Comparison of ENCODE assay signal across 8 cellular contexts in genomic region chr4:10160280-10160856, GRCh38. TPM values are rescaled to one million over a fixed set of nuclear protein-coding genes. Genes with fewer than 3 reads are reported as not detected.
DNase-seq lines count a peak whose midpoint lies in the region; ATAC-seq and TF ChIP-seq lines count a peak whose summit lies in the region.

No MANE protein-coding gene starts in this region.

- no peak for TF ChIP-seq CTCF in CD4-positive, alpha-beta T cell (IDR thresholded peaks at IDR 0.05)
- TF ChIP-seq CTCF in mammary epithelial cell (conservative IDR thresholded peaks at IDR 0.05 in 1 of 2, IDR thresholded peaks at IDR 0.05 in 1 of 2; ENCODE audit: extremely low read depth in 1 of 2, insufficient read depth in 1 of 2, low read depth in 1 of 2, low read length in 2 of 2) (peak; percentile 23 to 28), right lobe of liver (IDR thresholded peaks at IDR 0.05) (peak; percentile 29 to 40 (median 37))

- no peaks in the 10 kb centered on the region for H3K9me3 Mint-ChIP-seq in CD4-positive, alpha-beta T cell

- H3K4me3 ChIP-seq in Jurkat, Clone E6-1 (ENCODE audit: low read length), result no peak overlapping the region
- H3K4me3 ChIP-seq in mammary epithelial cell (replicated peaks in 1 of 3; ENCODE audit: insufficient read depth in 1 of 3, low read depth in 2 of 3, low read length in 3 of 3), result no peak overlapping the region
- H3K4me3 ChIP-seq in right lobe of liver, result no peak overlapping the region

- no peaks in the 10 kb centered on the region for H3K36me3 Mint-ChIP-seq in CD4-positive, alpha-beta T cell (ENCODE audit: low read depth)

- POLR2A ChIA-PET in CD4-positive, alpha-beta T cell (lab: Charles Lee), result no interaction called here

- no peak overlapping the region for H3K27ac ChIP-seq in CD4-positive, alpha-beta T cell (ENCODE audit: low read depth, low read length)
- H3K27ac ChIP-seq in mammary epithelial cell (ENCODE audit: insufficient read depth, low read depth, low read length) (no peak overlapping the region), right lobe of liver (no peak overlapping the region)

- no peaks in the 10 kb centered on the region for H3K9me3 ChIP-seq in CD4-positive, alpha-beta T cell (ENCODE audit: control insufficient read depth, low read length)
- H3K9me3 ChIP-seq in mammary epithelial cell (replicated peaks; ENCODE audit: insufficient read depth, low read length), result no peaks in the 10 kb centered on the region
- no peaks in the 10 kb centered on the region for H3K9me3 ChIP-seq in right lobe of liver

- intact Hi-C loops in CD4-positive, alpha-beta T cell (cut with DNase I, micrococcal nuclease), result loop anchor here in 1 of 2 experiments (10.0 kb wide), 1 partner anchor 244 kb away; no protein-coding TSS in a partner anchor
- intact Hi-C loops in mammary epithelial cell (cut with micrococcal nuclease), result no loop called here
- intact Hi-C loops in right lobe of liver (cut with DNase I), result loop anchor here in 1 of 2 donors (10.0 kb wide), 1 partner anchor 224 kb away; no protein-coding TSS in a partner anchor
- intact Hi-C loops in posterior vena cava (cut with DNase I), result loop anchor here (1.0 to 10.0 kb wide), 4 partner anchors 28 to 389 kb away; no protein-coding TSS in a partner anchor

- dilution Hi-C loops in mammary epithelial cell (cut with HindIII; ENCODE audit: low sequenced_read_pairs), result no loop called here

- H3K4me1 ChIP-seq in mammary epithelial cell (ENCODE audit: insufficient read depth, low read length) (peaks cover 19% of the 10 kb centered on the region), right lobe of liver (peaks cover 0 to 26% (median 9%) of the 10 kb centered on the region in 4 donors)

- CTCF ChIA-PET in CD4-positive, alpha-beta T cell (lab: Charles Lee), result interaction anchor here (1.1 kb wide), 1 partner anchor 389 kb away, joined by 3 read pairs; no protein-coding TSS in a partner anchor
- CTCF ChIA-PET in mammary epithelial cell (lab: Charles Lee; ENCODE audit: low non-redundant PET), result interaction anchor here (0.6 to 1.1 kb wide), 2 partner anchors 243 to 361 kb away, joined by 5 to 10 read pairs; no protein-coding TSS in a partner anchor

- BruUV-seq in mammary epithelial cell (replicated peaks; lab: Mats Ljungman, UMichigan), result no TSS peak

- peaks cover 37% of the 10 kb centered on the region for H3K4me1 Mint-ChIP-seq in CD4-positive, alpha-beta T cell (ENCODE audit: low read depth)

- no peak for DNase-seq in CD4-positive, alpha-beta T cell
- DNase-seq in Jurkat, Clone E6-1 (ENCODE audit: low read depth, low spot score), result peak; percentile 74
- DNase-seq in mammary epithelial cell (no peak), right lobe of liver (no peak), posterior vena cava (ENCODE audit: low spot score) (no peak), ureter (ENCODE audit: low spot score) (no peak)
- DNase-seq in stimulated activated CD8-positive, alpha-beta memory T cell treated with anti-CD3 and anti-CD28 coated beads, Interleukin-4, amount 100 ng/mL, for 48 hours, result no peak

- no peaks in the 10 kb centered on the region for H3K27me3 Mint-ChIP-seq in CD4-positive, alpha-beta T cell

- no peak overlapping the region for H3K4me2 ChIP-seq in mammary epithelial cell (ENCODE audit: insufficient read depth, low read depth, low read length)

- H3K79me2 ChIP-seq in mammary epithelial cell (ENCODE audit: insufficient read depth, low read length), result no peaks in the 10 kb centered on the region

- H3K9ac ChIP-seq in mammary epithelial cell (ENCODE audit: insufficient read depth, low read length), result no peak overlapping the region

- H4K20me1 ChIP-seq in mammary epithelial cell (ENCODE audit: insufficient read depth, low read length), result no peaks in the 10 kb centered on the region

- H2AFZ ChIP-seq in mammary epithelial cell (ENCODE audit: low read depth, low read length), result no peak overlapping the region

- H3K36me3 ChIP-seq in mammary epithelial cell (ENCODE audit: insufficient read depth, low read length), result no peaks in the 10 kb centered on the region
- H3K36me3 ChIP-seq in right lobe of liver, result no peaks in the 10 kb centered on the region

- no peak overlapping the region for H3K4me3 Mint-ChIP-seq in CD4-positive, alpha-beta T cell

- no peak for TF ChIP-seq POLR2A in right lobe of liver (IDR thresholded peaks at IDR 0.05)

- no peaks in the 10 kb centered on the region for H3K27me3 ChIP-seq in CD4-positive, alpha-beta T cell (ENCODE audit: control insufficient read depth, insufficient read depth, low read length)
- H3K27me3 ChIP-seq in mammary epithelial cell (ENCODE audit: insufficient read depth, low read length) (no peaks in the 10 kb centered on the region), right lobe of liver (no peaks in the 10 kb centered on the region)

- H3K27ac Mint-ChIP-seq in CD4-positive, alpha-beta T cell, result peak overlapping the region; percentile 20

- WGBS in mammary epithelial cell (ENCODE audit: low coverage, missing lambda C conversion rate), result 85% methylated on average over 7 of the region's 7 CpGs
- WGBS in right lobe of liver (ENCODE audit: insufficient coverage, low coverage, low lambda C conversion rate, missing lambda C conversion rate), result 46% methylated on average over 7 of the region's 7 CpGs

- in situ Hi-C loops in mammary epithelial cell (cut with MboI; ENCODE audit: low sequenced_read_pairs in 2 of 2), result loop anchor here (5.0 to 25.0 kb wide), 4 partner anchors 102 to 387 kb away; no protein-coding TSS in a partner anchor

- no peak for ATAC-seq in CD4-positive, alpha-beta T cell (ENCODE audit: poor library complexity)
- ATAC-seq in right lobe of liver, result peak in 3 of 4 donors; percentile 22 to 36 (median 28)
- no peak for ATAC-seq in HG03354 (IDR thresholded peaks at IDR 0.05; ENCODE audit: poor library complexity, severe bottlenecking, unreplicated experiment)

RNA-seq across cellular contexts. Expression of gene WDR1, which starts 43.8 kb away (rescaled TPM):
- total RNA-seq in CD4-positive, alpha-beta T cell, result 100 to 1,000 TPM; 197 to 198 TPM
- polyA plus RNA-seq in Jurkat, Clone E6-1 (2012; ENCODE audit: insufficient read depth, insufficient read length), result 488 TPM
- 100 to 1,000 TPM; 384 to 470 TPM for total RNA-seq in mammary epithelial cell
- polyA plus RNA-seq in mammary epithelial cell, result 466 TPM
- 713 TPM for polyA minus RNA-seq in mammary epithelial cell
- 100 to 1,000 TPM in 1 of 6 experiments, 10 to 100 TPM in 5; 65.1 to 149 (median 76.4) TPM for total RNA-seq in right lobe of liver
- total RNA-seq in posterior vena cava, result 100 to 1,000 TPM; 575 to 698 TPM
- total RNA-seq in ureter, result 385 TPM

Comparison
In these comparisons a context has a peak if more than half of its experiments do, and no peak if none do; other contexts are left out.
1. ATAC-seq: peak in right lobe of liver (3 of 4); none in CD4-positive, alpha-beta T cell (single experiment) and HG03354 (single experiment).